In the genomic region with DNA sequence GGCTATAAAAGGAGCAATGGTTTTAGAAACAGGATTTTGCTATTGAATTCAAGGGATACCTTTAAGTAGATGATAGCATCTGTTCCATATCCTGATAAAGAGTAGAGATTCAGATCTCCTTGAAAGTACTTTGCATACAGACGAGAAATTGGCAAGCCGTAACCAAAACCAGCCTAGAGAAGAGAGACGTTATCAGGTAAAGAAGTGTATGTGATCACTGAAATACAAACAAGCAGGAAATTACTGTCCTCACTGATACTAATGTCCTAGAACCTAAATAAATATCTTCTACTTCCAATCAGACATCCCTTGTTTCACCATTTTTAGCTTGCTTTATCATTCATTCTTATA, we compare ENCODE assay signal across 22 cellular contexts. TPM values are rescaled to one million over a fixed set of nuclear protein-coding genes. Genes with fewer than 3 reads are reported as not detected.
DNase-seq lines count a peak whose midpoint lies in the region; ATAC-seq and TF ChIP-seq lines count a peak whose summit lies in the region.
"Had no signal": no experiment of that assay in that cellular context is flagged by ENCODE, and none has a peak within 500 bp of the region (broad histone marks: within the 10 kb centered on the region; RNA-seq: fewer than 3 reads in every experiment).

No MANE protein-coding gene starts in this region.

- in situ Hi-C loops in transverse colon (cut with MboI; ENCODE audit: low pct_ligation_motif_present in 1 of 4, low pct_unique_long_range_greater_than_20kb in 1 of 4, low sequenced_read_pairs in 3 of 4) = no loop called here

- DNase-seq in NCI-H82 (lab: John Stamatoyannopoulos, UW) (peak; percentile 20), NCI-H82 treated with DMSO at 0.1 percent for 48 hours (lab: John Stamatoyannopoulos, UW; ENCODE audit: unreplicated experiment) (no peak), body of pancreas (no peak), ovary (no peak), transverse colon (no peak), mucosa of gallbladder (ENCODE audit: low spot score) (no peak), colonic mucosa (no peak), HuH-7.5 (ENCODE audit: low spot score) (no peak)
- DNase-seq: activated CD4-positive, alpha-beta T cell treated with anti-CD3 and anti-CD28 coated beads for 4 hours; activated CD8-positive, alpha-beta memory T cell treated with anti-CD3 and anti-CD28 coated beads for 24 hours; activated gamma-delta T cell; activated T-cell treated with anti-CD3 and anti-CD28 coated beads, Interleukin-2, amount 50 U/mL, for 1 hour; CD4-positive, alpha-beta T cell; GM23248; NCI-H748 treated with DMSO at 0.1 percent for 48 hours; SK-N-SH had no signal

- H3K27ac ChIP-seq in body of pancreas = peak overlapping the region in 3 of 4 donors; percentile 12 to 51 (median 45)
- peak overlapping the region in 1 of 2 donors; percentile 10 for H3K27ac ChIP-seq in ovary
- peak overlapping the region; percentile 4 to 95 (median 20) for H3K27ac ChIP-seq in transverse colon
- no peak overlapping the region for H3K27ac ChIP-seq in colonic mucosa
- H3K27ac ChIP-seq: 22Rv1, GM23248, neural progenitor cell, prostate gland, skin epidermis had no signal

- no peak for TF ChIP-seq POLR2A in body of pancreas (IDR thresholded peaks at IDR 0.05)
- TF ChIP-seq POLR2A in ovary (IDR thresholded peaks at IDR 0.05) = no peak
- TF ChIP-seq POLR2A in transverse colon (IDR thresholded peaks at IDR 0.05) = no peak

- H3K9ac ChIP-seq in colonic mucosa (ENCODE audit: low read depth in 2 of 2, low read length in 2 of 2) = no peak overlapping the region
- H3K9ac ChIP-seq: GM23248, neural progenitor cell, SK-N-SH had no signal

- no peaks in the 10 kb centered on the region for H3K27me3 ChIP-seq in body of pancreas
- H3K27me3 ChIP-seq in ovary = no peaks in the 10 kb centered on the region
- no peaks in the 10 kb centered on the region for H3K27me3 ChIP-seq in transverse colon
- H3K27me3 ChIP-seq in colonic mucosa = no peaks in the 10 kb centered on the region

- H3K4me3 ChIP-seq in body of pancreas (no peak overlapping the region), ovary (peak overlapping the region; percentile 74), transverse colon (no peak overlapping the region), colonic mucosa (no peak overlapping the region)
- H3K4me3 ChIP-seq: GM23248, K562, neural progenitor cell, prostate gland, skin epidermis had no signal

- TF ChIP-seq EP300 in ovary (IDR thresholded peaks at IDR 0.05) = no peak
- TF ChIP-seq EP300 in transverse colon (IDR thresholded peaks at IDR 0.05; ENCODE audit: low read depth) = no peak

- H3K36me3 ChIP-seq in body of pancreas (replicated peaks in 1 of 2; ENCODE audit: insufficient read depth in 1 of 2, low read depth in 2 of 2) = peaks cover 15 to 37% of the 10 kb centered on the region in 2 donors
- H3K36me3 ChIP-seq in ovary = no peaks in the 10 kb centered on the region
- peaks cover 0 to 72% (median 35%) of the 10 kb centered on the region in 4 donors for H3K36me3 ChIP-seq in transverse colon
- no peaks in the 10 kb centered on the region for H3K36me3 ChIP-seq in colonic mucosa
- H3K36me3 ChIP-seq: neural progenitor cell had no signal

- H3K9me3 ChIP-seq in body of pancreas = no peaks in the 10 kb centered on the region
- no peaks in the 10 kb centered on the region for H3K9me3 ChIP-seq in ovary
- H3K9me3 ChIP-seq in transverse colon = no peaks in the 10 kb centered on the region
- H3K9me3 ChIP-seq in colonic mucosa = no peaks in the 10 kb centered on the region
- H3K9me3 ChIP-seq: prostate gland, SK-N-SH had no signal

- no peak for ATAC-seq in body of pancreas
- ATAC-seq: K562 had no signal

- intact Hi-C loops in body of pancreas (cut with DNase I) = loop anchor here (10.0 kb wide), 1 partner anchor 52 kb away; no protein-coding TSS in a partner anchor
- intact Hi-C loops in ovary (cut with DNase I) = no loop called here
- intact Hi-C loops in transverse colon (cut with DNase I; ENCODE audit: low total_unique reads) = no loop called here
- intact Hi-C loops in colonic mucosa (cut with DNase I) = no loop called here

- TF ChIP-seq CTCF in body of pancreas (IDR thresholded peaks at IDR 0.05) (no peak), ovary (IDR thresholded peaks at IDR 0.05) (no peak), transverse colon (IDR thresholded peaks at IDR 0.05) (no peak), colonic mucosa (IDR thresholded peaks at IDR 0.05) (no peak)

- H3K4me1 ChIP-seq in body of pancreas (peaks cover 62% of the 10 kb centered on the region), ovary (ENCODE audit: insufficient read depth) (peaks cover 6% of the 10 kb centered on the region), transverse colon (peaks cover 0 to 47% (median 4%) of the 10 kb centered on the region in 4 donors), colonic mucosa (no peaks in the 10 kb centered on the region)
- H3K4me1 ChIP-seq: neural progenitor cell had no signal

- WGBS in body of pancreas, 2 donors = 61 to 70% methylated on average over 3 of the region's 3 CpGs
- WGBS in ovary, 3 donors = 76 to 93% (median 77%) methylated on average over 3 of the region's 3 CpGs
- 87 to 96% methylated on average over 3 of the region's 3 CpGs for WGBS in transverse colon (ENCODE audit: low coverage in 1 of 2), 2 donors

RNA-seq across cellular contexts. Expression of a gene that starts 9.4 kb away (rescaled TPM):
- 100 to 1,000 TPM; 234 to 308 TPM for total RNA-seq in body of pancreas
- 100 to 1,000 TPM in 4 of 7 donors, 10 to 100 TPM in 3; 45.9 to 718 (median 185) TPM for total RNA-seq in ovary
- 100 to 1,000 TPM; 156 to 204 TPM for polyA plus RNA-seq in ovary
- 100 to 1,000 TPM; 134 to 510 (median 273) TPM for total RNA-seq in transverse colon
- total RNA-seq in mucosa of gallbladder = 64.2 TPM
- total RNA-seq in colonic mucosa = 10 to 100 TPM; 11.1 to 27.6 TPM
- total RNA-seq: CD4-positive, alpha-beta T cell; T-helper 2 cell treated with Interferon-gamma antibody and Interleukin-4, amounts not matched to agents 100 ng/mL and 5 ng/mL, for 36 hours had no signal
